In the genomic region with DNA sequence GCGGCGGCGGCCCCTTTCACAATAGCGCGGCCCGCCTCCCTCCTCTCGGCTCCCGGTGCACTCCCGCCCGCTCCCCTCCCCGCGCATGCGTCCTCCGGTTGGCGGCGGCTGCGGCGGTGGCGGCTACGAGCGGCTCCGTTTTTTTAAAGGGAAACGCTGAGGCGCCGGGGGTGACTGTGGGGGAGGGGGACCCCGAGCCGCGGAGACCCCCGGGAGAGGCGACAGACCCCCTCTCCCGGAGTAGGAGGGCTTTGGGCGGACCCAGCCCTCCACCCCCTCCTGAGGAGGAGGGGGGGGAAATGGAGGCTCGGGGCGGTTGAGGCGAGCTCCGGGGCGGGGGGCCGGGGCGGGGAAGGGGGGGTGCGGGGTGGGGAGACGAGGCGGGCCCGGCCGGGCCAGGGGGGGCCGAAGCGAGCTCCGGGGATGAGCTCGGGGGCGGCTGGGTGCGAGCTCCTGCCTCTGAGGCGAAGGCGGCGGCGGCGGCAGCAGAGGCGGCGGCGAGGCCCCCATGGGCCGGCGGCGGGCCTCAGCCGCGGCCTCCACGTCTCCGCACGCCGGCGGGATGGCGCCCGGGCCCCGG, we compare ENCODE assay signal across 8 cellular contexts. TPM values are rescaled to one million over a fixed set of nuclear protein-coding genes. Genes with fewer than 3 reads are reported as not detected.
DNase-seq lines count a peak whose midpoint lies in the region; ATAC-seq, FAIRE-seq and TF ChIP-seq lines count a peak whose summit lies in the region.

A gene with protein sequence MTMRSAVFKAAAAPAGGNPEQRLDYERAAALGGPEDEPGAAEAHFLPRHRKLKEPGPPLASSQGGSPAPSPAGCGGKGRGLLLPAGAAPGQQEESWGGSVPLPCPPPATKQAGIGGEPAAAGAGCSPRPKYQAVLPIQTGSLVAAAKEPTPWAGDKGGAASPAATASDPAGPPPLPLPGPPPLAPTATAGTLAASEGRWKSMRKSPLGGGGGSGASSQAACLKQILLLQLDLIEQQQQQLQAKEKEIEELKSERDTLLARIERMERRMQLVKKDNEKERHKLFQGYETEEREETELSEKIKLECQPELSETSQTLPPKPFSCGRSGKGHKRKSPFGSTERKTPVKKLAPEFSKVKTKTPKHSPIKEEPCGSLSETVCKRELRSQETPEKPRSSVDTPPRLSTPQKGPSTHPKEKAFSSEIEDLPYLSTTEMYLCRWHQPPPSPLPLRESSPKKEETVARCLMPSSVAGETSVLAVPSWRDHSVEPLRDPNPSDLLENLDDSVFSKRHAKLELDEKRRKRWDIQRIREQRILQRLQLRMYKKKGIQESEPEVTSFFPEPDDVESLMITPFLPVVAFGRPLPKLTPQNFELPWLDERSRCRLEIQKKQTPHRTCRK (plus strand): TSS at position 86 of the 580 bp plus-strand sequence. CDS start 642 bp downstream, outside the sequence.

- no peaks in the 10 kb centered on the region for H3K9me3 Mint-ChIP-seq in activated CD4-positive, alpha-beta memory T cell treated with anti-CD3 and anti-CD28 coated beads for 36 hours

- peaks cover 21% of the 10 kb centered on the region for H3K36me3 Mint-ChIP-seq in activated CD4-positive, alpha-beta memory T cell treated with anti-CD3 and anti-CD28 coated beads for 36 hours

- TF ChIP-seq POLR2A in HepG2 (IDR thresholded peaks at IDR 0.05; ENCODE audit: insufficient read depth in 1 of 2, low read depth in 2 of 2, low read length in 2 of 2): peak; percentile 22 to 54; a peak in 2 of 4 replicates

- no peak for FAIRE-seq in HepG2 (lab: Jason Lieb, UNC)

- H3K4me3 ChIP-seq in HepG2 (replicated peaks in 1 of 3; ENCODE audit: insufficient read depth in 1 of 3, low read depth in 2 of 3, low read length in 3 of 3): peak within 1 kb of the TSS; percentile 91 to 98 (median 97)

- peak; percentile 52 for ATAC-seq in HG03097 (IDR thresholded peaks at IDR 0.05; ENCODE audit: low FRiP score, unreplicated experiment)
- ATAC-seq in HepG2: peak; percentile 70
- ATAC-seq in HG03108 (IDR thresholded peaks at IDR 0.05; ENCODE audit: unreplicated experiment): no peak

- TF ChIP-seq CTCF in GM13976 (IDR thresholded peaks at IDR 0.05; ENCODE audit: borderline replicate concordance, control extremely low read depth, extremely low read depth, insufficient read depth, missing control alignments) (no peak), HepG2 (CRISPR knock-in tag; IDR thresholded peaks at IDR 0.05) (no peak)

- H3K4me1 Mint-ChIP-seq in activated CD4-positive, alpha-beta memory T cell treated with anti-CD3 and anti-CD28 coated beads for 36 hours (ENCODE audit: low read depth): peaks cover 25% of the 10 kb centered on the region

- DNase-seq in GM13976 (ENCODE audit: low spot score) (peak; percentile 95), NCI-H526 (lab: John Stamatoyannopoulos, UW) (peak; percentile 9 to 84), dermis microvascular lymphatic vessel endothelial cell (ENCODE audit: low read depth in 2 of 2) (peak in 1 of 2 donors; percentile 79), HepG2 (ENCODE audit: low spot score) (peak; percentile 70)
- peak; percentile 89 for DNase-seq in activated CD4-positive, alpha-beta memory T cell treated with anti-CD3 and anti-CD28 coated beads for 36 hours
- DNase-seq in stimulated activated CD4-positive, alpha-beta T cell treated with anti-CD3 and anti-CD28 coated beads, Interleukin-2, amount 100 ng/mL, for 4 hours (ENCODE audit: low read depth): peak; percentile 79

- no peaks in the 10 kb centered on the region for H3K9me3 ChIP-seq in HepG2 (ENCODE audit: low read length)

- H3K27me3 ChIP-seq in HepG2 (ENCODE audit: control insufficient read depth in 1 of 2, insufficient read depth in 2 of 2, low read length in 2 of 2): no peaks in the 10 kb centered on the region; a peak in 1 of 5 replicates

- POLR2A ChIA-PET in activated CD4-positive, alpha-beta memory T cell treated with anti-CD3 and anti-CD28 coated beads for 36 hours (lab: Charles Lee): interaction anchor here (0.7 to 2.8 kb wide), 8 partner anchors 9 to 142 kb away, joined by 4 to 23 read pairs (median 8); a partner anchor contains a TSS
- POLR2A ChIA-PET in HepG2 (lab: Yijun Ruan, JAX): interaction anchor here (0.9 to 11.1 kb wide), 5 partner anchors 10 to 47 kb away, joined by 3 to 150 read pairs (median 121); a partner anchor contains a TSS

- TF ChIP-seq EP300 in HepG2 (IDR thresholded peaks at IDR 0.05; ENCODE audit: low read depth in 2 of 2, low read length in 2 of 2) (no peak), HepG2 (CRISPR knock-in tag; IDR thresholded peaks at IDR 0.05; ENCODE audit: borderline replicate concordance) (no peak)

- peak within 1 kb of the TSS; percentile 79 for H3K27ac Mint-ChIP-seq in activated CD4-positive, alpha-beta memory T cell treated with anti-CD3 and anti-CD28 coated beads for 36 hours

- H3K27me3 Mint-ChIP-seq in activated CD4-positive, alpha-beta memory T cell treated with anti-CD3 and anti-CD28 coated beads for 36 hours: no peaks in the 10 kb centered on the region

- H3K36me3 ChIP-seq in HepG2 (replicated peaks in 1 of 2; ENCODE audit: control insufficient read depth in 1 of 2, insufficient read depth in 2 of 2, low read length in 2 of 2): peaks cover 7 to 11% of the 10 kb centered on the region in 2 experiments

- peaks cover 45% of the 10 kb centered on the region for H3K4me1 ChIP-seq in HepG2 (ENCODE audit: insufficient read depth, low read length)

- BruUV-seq in HepG2 (replicated peaks; lab: Mats Ljungman, UMichigan): no TSS peak

- peak; percentile 49; the same call in 1 of the 2 replicates for TF ChIP-seq RAD21 in HepG2 (CRISPR knock-in tag; IDR thresholded peaks at IDR 0.05)

- H4K20me1 ChIP-seq in HepG2 (ENCODE audit: insufficient read depth, low read length): peaks cover 26% of the 10 kb centered on the region

- H2AFZ ChIP-seq in HepG2 (ENCODE audit: low read length): no peak within 1 kb of the TSS

- WGBS in HepG2 (ENCODE audit: low lambda C conversion rate): 3% methylated on average over 19 of the region's 71 CpGs

- peak within 1 kb of the TSS; percentile 93 for H3K4me2 ChIP-seq in HepG2 (ENCODE audit: low read depth, low read length)

- peak within 1 kb of the TSS; percentile 97 for H3K4me3 Mint-ChIP-seq in activated CD4-positive, alpha-beta memory T cell treated with anti-CD3 and anti-CD28 coated beads for 36 hours

- intact Hi-C loops in activated CD4-positive, alpha-beta memory T cell treated with anti-CD3 and anti-CD28 coated beads for 36 hours (cut with micrococcal nuclease): loop anchor here (1.0 kb wide), 1 partner anchor 9 kb away; no protein-coding TSS in a partner anchor
- intact Hi-C loops in HepG2 (cut with micrococcal nuclease; ENCODE audit: unreplicated experiment): no loop called here

- CTCF ChIA-PET in activated CD4-positive, alpha-beta memory T cell treated with anti-CD3 and anti-CD28 coated beads for 36 hours (lab: Charles Lee): interaction anchor here (1.1 to 5.0 kb wide), 4 partner anchors 9 to 47 kb away, joined by 3 to 74 read pairs (median 12); a partner anchor contains a TSS
- CTCF ChIA-PET in HepG2 (lab: Yijun Ruan, JAX; ENCODE audit: low intra/inter-chr PET ratio, low total read pairs): interaction anchor here (2.0 kb wide), 1 partner anchor 9 kb away, joined by 12 read pairs; no protein-coding TSS in a partner anchor

- peak within 1 kb of the TSS; percentile 77 for H3K27ac ChIP-seq in HepG2 (ENCODE audit: extremely low read length, insufficient read depth, low read length)

- H3K79me2 ChIP-seq in HepG2 (ENCODE audit: insufficient read depth, low read length): peaks cover 56% of the 10 kb centered on the region

- in situ Hi-C loops in GM13976 (cut with MboI; ENCODE audit: low sequenced_read_pairs, unreplicated experiment) (no loop called here), HepG2 (cut with HindIII; ENCODE audit: extremely low pct_ligation_motif_present, low pct_unique_long_range_greater_than_20kb) (no loop called here)

- H3K9ac ChIP-seq in HepG2 (ENCODE audit: insufficient read depth, low read depth, low read length): peak within 1 kb of the TSS; percentile 97

TF ChIP-seq in HepG2, 621 proteins besides CTCF, POLR2A, EP300 and RAD21 (continues in another document):
- TF ChIP-seq RBFOX2 (IDR thresholded peaks at IDR 0.05; ENCODE audit: low read depth, low read length) (peak; percentile 89), IKZF4 (CRISPR knock-in tag; IDR thresholded peaks at IDR 0.05; ENCODE audit: borderline replicate concordance, low read depth, not compliant biosample characterization) (peak; percentile 2), ARNT2 (CRISPR knock-in tag; IDR thresholded peaks at IDR 0.05; ENCODE audit: low read depth) (0 out of 2 replicates have a peak, but pooled peaks have one; percentile 62), POLR2G (IDR thresholded peaks at IDR 0.05; ENCODE audit: low read depth, low read length) (peak; percentile 63; the same call in 1 of the 2 replicates), KDM4B (CRISPR knock-in tag; IDR thresholded peaks at IDR 0.05) (no peak), ZNF772 (CRISPR knock-in tag; IDR thresholded peaks at IDR 0.05) (0 out of 2 replicates have a peak, but pooled peaks have one; percentile 9)

RNA-seq across cellular contexts. Expression of the gene that starts here (rescaled TPM):
- total RNA-seq in activated CD4-positive, alpha-beta memory T cell treated with anti-CD3 and anti-CD28 coated beads for 36 hours: 10 to 100 TPM; 77.9 to 80.6 TPM
- total RNA-seq in dermis microvascular lymphatic vessel endothelial cell (29.0 and 32.0 TPM in 2 replicates), HepG2 (2016; rRNA removed; fragmentation: Illumina TruSeq; extraction: Trizol) (76.1 and 88.5 TPM in 2 replicates)
- 23.3 and 23.6 TPM in 2 replicates for total RNA-seq in HepG2 (2016; cell fraction: cytosol; rRNA removed; fragmentation: Illumina TruSeq; extraction: Trizol; ENCODE audit: low read depth)
- total RNA-seq in HepG2 (2016; cell fraction: insoluble cytoplasmic fraction; rRNA removed; fragmentation: Illumina TruSeq; extraction: Trizol): 62.6 and 89.2 TPM in 2 replicates
- 50.5 and 57.1 TPM in 2 replicates for total RNA-seq in HepG2 (2016; cell fraction: membrane; rRNA removed; fragmentation: Illumina TruSeq; extraction: Trizol)
- 82.0 and 93.0 TPM in 2 replicates for total RNA-seq in HepG2 (2016; cell fraction: nucleus; rRNA removed; fragmentation: Illumina TruSeq; extraction: Trizol)
- polyA plus RNA-seq in HepG2 (2011; rRNA removed): 54.6 and 63.8 TPM in 2 replicates
- 19.7 and 28.8 TPM in 2 replicates for polyA plus RNA-seq in HepG2 (2011; cell fraction: cytosol; rRNA removed)
- 90.9 and 114 TPM in 2 replicates for polyA plus RNA-seq in HepG2 (2011; cell fraction: nucleus; rRNA removed)
- polyA plus RNA-seq in HepG2 (2012): 89.3 and 98.8 TPM in 2 replicates
- polyA plus RNA-seq in HepG2 (2016; cell fraction: cytosol; fragmentation: Illumina TruSeq; extraction: Trizol; ENCODE audit: low read depth): 10.1 and 10.5 TPM in 2 replicates
- polyA plus RNA-seq in HepG2 (2016; cell fraction: insoluble cytoplasmic fraction; fragmentation: Illumina TruSeq; extraction: Trizol; ENCODE audit: low read depth): 77.5 and 94.3 TPM in 2 replicates
- 34.7 and 36.6 TPM in 2 replicates for polyA plus RNA-seq in HepG2 (2016; cell fraction: membrane; fragmentation: Illumina TruSeq; extraction: Trizol; ENCODE audit: low read depth)
- 173 TPM in 2 replicates for polyA plus RNA-seq in HepG2 (2016; cell fraction: nucleus; fragmentation: Illumina TruSeq; extraction: Trizol; ENCODE audit: insufficient read depth, low read depth)
- polyA minus RNA-seq in HepG2 (2011; rRNA and poly(A)+ RNA removed; ENCODE audit: low replicate concordance): 21.1 and 21.8 TPM in 2 replicates
- polyA minus RNA-seq in HepG2 (2011; cell fraction: cytosol; rRNA and poly(A)+ RNA removed): 50.3 and 50.4 TPM in 2 replicates
- polyA minus RNA-seq in HepG2 (2011; cell fraction: nucleus; rRNA and poly(A)+ RNA removed): 107 and 131 TPM in 2 replicates
